8 cellular contexts compared by ENCODE assay signal in the genomic region with DNA sequence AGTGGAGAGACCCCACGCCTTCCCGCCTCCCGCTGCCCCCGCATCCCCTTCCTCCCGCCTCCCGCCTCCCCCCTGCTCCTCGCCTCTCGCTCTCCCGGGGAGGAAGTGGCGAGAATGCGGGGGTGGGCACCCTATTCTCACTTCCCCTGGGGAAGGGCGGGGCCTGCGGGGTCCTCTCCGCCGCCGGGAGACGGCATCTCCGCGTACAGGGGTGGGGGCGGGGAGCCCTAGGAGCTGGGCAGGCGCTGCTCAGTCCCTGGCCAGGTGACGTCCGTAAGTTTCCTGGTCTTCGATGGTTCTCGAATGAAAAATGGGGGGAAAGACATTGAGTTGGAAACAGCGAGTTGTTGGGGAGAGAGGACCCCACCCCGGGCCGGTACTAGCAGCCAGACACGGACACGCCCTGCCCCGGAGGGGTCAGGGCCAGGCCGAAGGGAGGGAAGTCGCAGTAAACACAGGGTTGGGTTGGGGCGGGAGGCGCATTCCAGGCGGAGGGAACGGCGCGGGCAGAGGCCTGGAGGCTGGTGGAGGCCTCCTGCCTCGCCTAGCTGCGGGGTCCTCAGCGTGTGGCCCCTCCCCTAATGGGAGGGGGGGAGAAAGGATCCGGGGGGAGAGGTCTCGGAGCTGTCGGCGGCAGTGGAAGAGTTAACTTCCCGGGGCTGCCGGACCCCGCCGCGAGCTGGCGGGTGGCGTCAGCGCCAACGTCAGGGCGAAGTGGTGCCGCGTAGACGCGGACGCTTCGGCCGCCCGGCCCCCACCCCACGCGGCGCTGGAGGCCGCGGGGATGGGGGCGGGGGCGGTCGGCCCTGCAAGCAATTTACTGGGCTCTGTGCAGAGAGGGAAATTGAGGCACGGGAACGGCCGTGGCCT. TPM values are rescaled to one million over a fixed set of nuclear protein-coding genes. Genes with fewer than 3 reads are reported as not detected.
DNase-seq lines count a peak whose midpoint lies in the region; ATAC-seq and TF ChIP-seq lines count a peak whose summit lies in the region.

No MANE protein-coding gene starts in this region.

- peak overlapping the region; percentile 58 to 71 for H3K4me3 ChIP-seq in SK-N-SH (ENCODE audit: low read depth in 2 of 2, low read length in 1 of 2)
- peak overlapping the region; percentile 40 to 79 (median 54) for H3K4me3 ChIP-seq in transverse colon

- peak; percentile 90 for DNase-seq in SIG-M5 treated with dmso at 0.1 percent for 504 hours (lab: John Stamatoyannopoulos, UW; ENCODE audit: unreplicated experiment)
- no peak for DNase-seq in SIG-M5 (lab: John Stamatoyannopoulos, UW)
- DNase-seq in SK-N-SH: peak; percentile 89
- peak; percentile 90 for DNase-seq in Right ventricle myocardium superior
- DNase-seq in osteocyte (ENCODE audit: extremely low spot score, unreplicated experiment): no peak
- peak; percentile 90 for DNase-seq in transverse colon

- peak overlapping the region; percentile 96 for H3K27ac Mint-ChIP-seq in activated naive CD8-positive, alpha-beta T cell
- peak overlapping the region; percentile 96 for H3K27ac Mint-ChIP-seq in osteocyte (ENCODE audit: unreplicated experiment)

- peaks cover 22% of the 10 kb centered on the region for H3F3A ChIP-seq in SK-N-SH (replicated peaks; ENCODE audit: insufficient read depth)

- TF ChIP-seq CTCF in SK-N-SH (IDR thresholded peaks at IDR 0.05) (no peak), osteocyte (IDR thresholded peaks at IDR 0.05) (no peak), transverse colon (IDR thresholded peaks at IDR 0.05) (no peak)

- peak overlapping the region; percentile 80 for H3K9ac ChIP-seq in SK-N-SH

- no peaks in the 10 kb centered on the region for H4K20me1 ChIP-seq in SK-N-SH (ENCODE audit: insufficient read depth)

- no peak for TF ChIP-seq RAD21 in SK-N-SH (IDR thresholded peaks at IDR 0.05; ENCODE audit: low read length)

- H3K9me3 ChIP-seq in SK-N-SH (no peaks in the 10 kb centered on the region), transverse colon (no peaks in the 10 kb centered on the region)

- H3K9me2 ChIP-seq in SK-N-SH: no peaks in the 10 kb centered on the region

- CTCF ChIA-PET in SK-N-SH (lab: Yijun Ruan, JAX): interaction anchor here (1.0 to 5.1 kb wide), 6 partner anchors 12 to 119 kb away, joined by 4 to 67 read pairs (median 5); a partner anchor contains a TSS

- peaks cover 8 to 22% of the 10 kb centered on the region in 2 experiments; a peak in 2 of 4 replicates for H3K4me1 ChIP-seq in SK-N-SH (ENCODE audit: control insufficient read depth in 1 of 2, insufficient read depth in 2 of 2, low read depth in 1 of 2, low read length in 1 of 2)
- peaks cover 10 to 39% (median 30%) of the 10 kb centered on the region in 4 donors for H3K4me1 ChIP-seq in transverse colon

- H3K27ac ChIP-seq in SK-N-SH (ENCODE audit: low read depth in 2 of 2, low read length in 1 of 2) (peak overlapping the region; percentile 72 to 94), transverse colon (peak overlapping the region; percentile 95 to 99 (median 96))

- in situ Hi-C loops in transverse colon (cut with MboI; ENCODE audit: low pct_ligation_motif_present in 1 of 4, low pct_unique_long_range_greater_than_20kb in 1 of 4, low sequenced_read_pairs in 3 of 4): no loop called here

- TF ChIP-seq POLR2A in transverse colon (IDR thresholded peaks at IDR 0.05): peak; percentile 88

- ATAC-seq in HG03432 (IDR thresholded peaks at IDR 0.05; ENCODE audit: unreplicated experiment): peak; percentile 51
- peak; percentile 87 for ATAC-seq in Right ventricle myocardium superior (ENCODE audit: poor library complexity)

- no peaks in the 10 kb centered on the region for H3K36me3 Mint-ChIP-seq in activated naive CD8-positive, alpha-beta T cell
- H3K36me3 Mint-ChIP-seq in osteocyte (ENCODE audit: unreplicated experiment): no peaks in the 10 kb centered on the region

- H2AFZ ChIP-seq in SK-N-SH (ENCODE audit: low read depth): peak overlapping the region; percentile 64

- peak overlapping the region; percentile 96 for H3K4me2 ChIP-seq in SK-N-SH

- H3K4me1 Mint-ChIP-seq in activated naive CD8-positive, alpha-beta T cell (ENCODE audit: low read depth): peaks cover 48% of the 10 kb centered on the region
- H3K4me1 Mint-ChIP-seq in osteocyte (ENCODE audit: unreplicated experiment): peaks cover 59% of the 10 kb centered on the region

- H3K36me3 ChIP-seq in SK-N-SH (replicated peaks in 1 of 2; ENCODE audit: control insufficient read depth in 1 of 2, insufficient read depth in 2 of 2, low read length in 1 of 2) (no peaks in the 10 kb centered on the region), transverse colon (no peaks in the 10 kb centered on the region)

- H3K9me3 Mint-ChIP-seq in activated naive CD8-positive, alpha-beta T cell (ENCODE audit: low read depth): no peaks in the 10 kb centered on the region
- H3K9me3 Mint-ChIP-seq in osteocyte (ENCODE audit: unreplicated experiment): no peaks in the 10 kb centered on the region

- H3K79me2 ChIP-seq in SK-N-SH (ENCODE audit: insufficient read depth): no peaks in the 10 kb centered on the region

- no peaks in the 10 kb centered on the region for H3K27me3 Mint-ChIP-seq in activated naive CD8-positive, alpha-beta T cell
- no peaks in the 10 kb centered on the region for H3K27me3 Mint-ChIP-seq in osteocyte (ENCODE audit: unreplicated experiment)

- TF ChIP-seq EP300 in SK-N-SH (IDR thresholded peaks at IDR 0.05; ENCODE audit: borderline replicate concordance in 1 of 2, low read depth in 1 of 2, low read length in 1 of 2) (peak; percentile 16 to 22; a peak in 2 of 4 replicates), transverse colon (IDR thresholded peaks at IDR 0.05; ENCODE audit: low read depth) (peak; percentile 19)

- POLR2A ChIA-PET in SK-N-SH (lab: Yijun Ruan, JAX): interaction anchor here (0.6 to 3.8 kb wide), 9 partner anchors 10 to 258 kb away, joined by 3 to 112 read pairs (median 4); a partner anchor contains a TSS

- 2% methylated on average over 25 of the region's 75 CpGs for WGBS in SK-N-SH (ENCODE audit: low lambda C conversion rate)
- 0% methylated on average over 2 to 52 of the region's 75 CpGs for WGBS in transverse colon (ENCODE audit: low coverage in 1 of 2), 2 donors

- H3K27me3 ChIP-seq in SK-N-SH (ENCODE audit: insufficient read depth) (no peaks in the 10 kb centered on the region), transverse colon (no peaks in the 10 kb centered on the region)

- peak overlapping the region; percentile 89 for H3K4me3 Mint-ChIP-seq in activated naive CD8-positive, alpha-beta T cell
- peak overlapping the region; percentile 77 for H3K4me3 Mint-ChIP-seq in osteocyte (ENCODE audit: unreplicated experiment)

- intact Hi-C loops in Right ventricle myocardium superior (cut with DNase I): no loop called here
- intact Hi-C loops in transverse colon (cut with DNase I; ENCODE audit: low total_unique reads): no loop called here

TF ChIP-seq in SK-N-SH, 30 proteins besides CTCF, POLR2A, EP300 and RAD21 (continues in another document):
- TF ChIP-seq TEAD4 (IDR thresholded peaks at IDR 0.05; ENCODE audit: borderline replicate concordance, insufficient read depth): peak; percentile 59; the same call in 1 of the 2 replicates
- TF ChIP-seq FOXJ3 (CRISPR knock-in tag; IDR thresholded peaks at IDR 0.05): peak; percentile 85
- TF ChIP-seq CHD2 (IDR thresholded peaks at IDR 0.05; ENCODE audit: low read length, partially characterized antibody): peak; percentile 49
- TF ChIP-seq RXRA (IDR thresholded peaks at IDR 0.05; ENCODE audit: borderline replicate concordance, low read depth): peak; percentile 87
- peak; percentile 61 for TF ChIP-seq GABPA (IDR thresholded peaks at IDR 0.05; ENCODE audit: low read depth)
- TF ChIP-seq, protein P1, sequence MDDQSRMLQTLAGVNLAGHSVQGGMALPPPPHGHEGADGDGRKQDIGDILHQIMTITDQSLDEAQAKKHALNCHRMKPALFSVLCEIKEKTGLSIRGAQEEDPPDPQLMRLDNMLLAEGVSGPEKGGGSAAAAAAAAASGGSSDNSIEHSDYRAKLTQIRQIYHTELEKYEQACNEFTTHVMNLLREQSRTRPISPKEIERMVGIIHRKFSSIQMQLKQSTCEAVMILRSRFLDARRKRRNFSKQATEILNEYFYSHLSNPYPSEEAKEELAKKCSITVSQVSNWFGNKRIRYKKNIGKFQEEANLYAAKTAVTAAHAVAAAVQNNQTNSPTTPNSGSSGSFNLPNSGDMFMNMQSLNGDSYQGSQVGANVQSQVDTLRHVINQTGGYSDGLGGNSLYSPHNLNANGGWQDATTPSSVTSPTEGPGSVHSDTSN (IDR thresholded peaks at IDR 0.05): no peak; the same call in 1 of the 2 replicates
- TF ChIP-seq RCOR1 (IDR thresholded peaks at IDR 0.05; ENCODE audit: low read length): 0 out of 2 replicates have a peak, but pooled peaks have one; percentile 7
- TF ChIP-seq TCF12 (IDR thresholded peaks at IDR 0.05): peak; percentile 23; the same call in 1 of the 2 replicates
- peak; percentile 14; the same call in 1 of the 2 replicates for TF ChIP-seq MXI1 (IDR thresholded peaks at IDR 0.05; ENCODE audit: low read depth, low read length)

RNA-seq across cellular contexts. Expression of a gene that starts 10.4 kb away (rescaled TPM):
- 92.5 and 115 TPM in 2 replicates for polyA plus RNA-seq in SK-N-SH (2012; rRNA removed)
- 55.4 and 101 TPM in 2 replicates for polyA plus RNA-seq in SK-N-SH (2012; cell fraction: cytosol; rRNA removed)
- polyA plus RNA-seq in SK-N-SH (2012; cell fraction: nucleus; rRNA removed): 125 and 131 TPM in 2 replicates
- total RNA-seq in Right ventricle myocardium superior (107 TPM), osteocyte (203 and 241 TPM in 2 replicates), transverse colon (1,000 to 10,000 TPM in 3 of 4 donors, 100 to 1,000 TPM in 1; 714 to 2,423 (median 1,288) TPM)

RNA-seq across cellular contexts. Expression of a gene that starts 17.6 kb away (rescaled TPM):
- polyA plus RNA-seq in SK-N-SH (2012; rRNA removed): 1.9 and 2.5 TPM in 2 replicates
- 0.19 and 0.41 TPM in 2 replicates for polyA plus RNA-seq in SK-N-SH (2012; cell fraction: cytosol; rRNA removed)
- polyA plus RNA-seq in SK-N-SH (2012; cell fraction: nucleus; rRNA removed): 16.0 and 19.5 TPM in 2 replicates
- 0.35 TPM for total RNA-seq in Right ventricle myocardium superior
- 6.9 and 10.4 TPM in 2 replicates for total RNA-seq in osteocyte
- total RNA-seq in transverse colon: 10 to 100 TPM in 3 of 4 donors, 1 to 10 TPM in 1; 4.8 to 49.7 (median 17.5) TPM

RNA-seq across cellular contexts. Expression of a gene that starts 31.1 kb away (rescaled TPM):
- 235 and 277 TPM in 2 replicates for polyA plus RNA-seq in SK-N-SH (2012; rRNA removed)
- 193 and 249 TPM in 2 replicates for polyA plus RNA-seq in SK-N-SH (2012; cell fraction: cytosol; rRNA removed)
- polyA plus RNA-seq in SK-N-SH (2012; cell fraction: nucleus; rRNA removed): 104 and 192 TPM in 2 replicates
- 103 TPM for total RNA-seq in Right ventricle myocardium superior
- total RNA-seq in osteocyte: 92.1 and 98.1 TPM in 2 replicates
- total RNA-seq in transverse colon: 100 to 1,000 TPM in 3 of 4 donors, 10 to 100 TPM in 1; 94.3 to 218 (median 175) TPM

RNA-seq across cellular contexts. Expression of a gene that starts 48.6 kb away (rescaled TPM):
- 13.8 and 13.9 TPM in 2 replicates for polyA plus RNA-seq in SK-N-SH (2012; rRNA removed)
- polyA plus RNA-seq in SK-N-SH (2012; cell fraction: cytosol; rRNA removed): 6.6 and 6.9 TPM in 2 replicates
- polyA plus RNA-seq in SK-N-SH (2012; cell fraction: nucleus; rRNA removed): 29.5 and 30.2 TPM in 2 replicates
- total RNA-seq in Right ventricle myocardium superior (33.6 TPM), osteocyte (36.1 and 38.5 TPM in 2 replicates), transverse colon (100 to 1,000 TPM in 1 of 4 donors, 10 to 100 TPM in 3; 59.7 to 110 (median 73.0) TPM)

Comparison
In these comparisons a context has a peak if more than half of its experiments do, and no peak if none do; other contexts are left out.
1. DNase-seq: peak in SIG-M5 treated with dmso at 0.1 percent for 504 hours (single experiment), SK-N-SH (single experiment), Right ventricle myocardium superior (single experiment) and transverse colon (single experiment); none in SIG-M5 (single experiment) and osteocyte (single experiment).